ENCODE assay signal across 22 cellular contexts in the genomic region with DNA sequence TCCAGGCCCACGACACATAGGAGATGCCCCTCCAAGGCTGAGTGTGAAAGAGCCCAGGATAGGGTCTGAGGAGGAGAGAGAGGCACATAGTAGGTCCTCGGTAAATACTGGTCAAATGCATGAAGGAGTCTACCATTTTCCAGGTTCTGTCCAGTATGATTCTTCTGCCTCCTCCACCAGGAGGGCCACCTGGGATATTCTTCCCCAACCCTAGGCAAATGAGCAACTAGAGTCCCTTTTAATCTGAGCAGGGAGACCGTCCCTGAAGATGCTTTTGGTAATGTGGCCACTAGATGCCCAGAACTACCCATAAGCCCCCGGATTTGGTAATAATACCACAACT. TPM values are rescaled to one million over a fixed set of nuclear protein-coding genes. Genes with fewer than 3 reads are reported as not detected.
DNase-seq lines count a peak whose midpoint lies in the region; ATAC-seq, FAIRE-seq and TF ChIP-seq lines count a peak whose summit lies in the region.
"Had no signal": no experiment of that assay in that cellular context is flagged by ENCODE, and none has a peak within 500 bp of the region (broad histone marks: within the 10 kb centered on the region; RNA-seq: fewer than 3 reads in every experiment).

No MANE protein-coding gene starts in this region.

- no peak for ATAC-seq in HepG2
- no peak for ATAC-seq in right lobe of liver
- no peak for ATAC-seq in activated CD4-positive, alpha-beta T cell treated with anti-CD3 and anti-CD28 coated beads for 36 hours
- no peak for ATAC-seq in GM18870 (IDR thresholded peaks at IDR 0.05; ENCODE audit: unreplicated experiment)

- H3K27me3 Mint-ChIP-seq in activated CD4-positive, alpha-beta T cell treated with anti-CD3 and anti-CD28 coated beads for 36 hours, result peaks cover 29% of the 10 kb centered on the region

- no peak overlapping the region for H3K27ac Mint-ChIP-seq in activated CD4-positive, alpha-beta T cell treated with anti-CD3 and anti-CD28 coated beads for 36 hours
- H3K27ac Mint-ChIP-seq: memory B cell; T-helper 1 cell treated with Interleukin-12 subunit alpha and Interleukin-12 subunit beta and Interleukin-4 antibody, amounts not matched to agents 30 μg/mL and 1 μg/mL, for 36 hours had no signal

- TF ChIP-seq POLR2A in HepG2 (IDR thresholded peaks at IDR 0.05; ENCODE audit: insufficient read depth in 1 of 2, low read depth in 2 of 2, low read length in 2 of 2) (no peak), right lobe of liver (IDR thresholded peaks at IDR 0.05) (no peak), esophagus muscularis mucosa (IDR thresholded peaks at IDR 0.05; ENCODE audit: low read depth) (no peak), sigmoid colon (IDR thresholded peaks at IDR 0.05) (no peak)

- no peak for TF ChIP-seq CTCF in HepG2 (CRISPR knock-in tag; IDR thresholded peaks at IDR 0.05)
- TF ChIP-seq CTCF in right lobe of liver (IDR thresholded peaks at IDR 0.05), result no peak
- no peak for TF ChIP-seq CTCF in esophagus muscularis mucosa (IDR thresholded peaks at IDR 0.05)
- TF ChIP-seq CTCF in sigmoid colon (IDR thresholded peaks at IDR 0.05), result no peak

- DNase-seq in HepG2 (ENCODE audit: low spot score) (no peak), right lobe of liver (no peak), esophagus muscularis mucosa (ENCODE audit: extremely low spot score) (no peak), sigmoid colon (no peak), pons (ENCODE audit: low spot score) (no peak), NCI-H526 treated with DMSO at 0.1 percent for 48 hours (lab: John Stamatoyannopoulos, UW) (no peak)
- no peak for DNase-seq in activated CD4-positive, alpha-beta T cell treated with anti-CD3 and anti-CD28 coated beads for 36 hours
- DNase-seq: activated CD4-positive, alpha-beta T cell treated with anti-CD3 and anti-CD28 coated beads, Interleukin-2, amount 50 U/mL, for 4 hours; activated gamma-delta T cell; islet precursor cell; KG1; NCI-H1694; NCI-H748 treated with DMSO at 0.1 percent for 48 hours; OCI-M1; SJCRH30; small intestine; stimulated activated naive CD4-positive, alpha-beta T cell treated with Interleukin-2 at 50 U/mL for 16 hours had no signal

- CTCF ChIA-PET in HepG2 (lab: Yijun Ruan, JAX; ENCODE audit: low intra/inter-chr PET ratio, low total read pairs), result no interaction called here
- CTCF ChIA-PET in activated CD4-positive, alpha-beta T cell treated with anti-CD3 and anti-CD28 coated beads for 36 hours (lab: Charles Lee), result interaction anchor here (0.7 kb wide), 1 partner anchor 73 kb away, joined by 6 read pairs; no protein-coding TSS in a partner anchor

- TF ChIP-seq EP300 in HepG2 (IDR thresholded peaks at IDR 0.05; ENCODE audit: low read depth in 2 of 2, low read length in 2 of 2), result no peak
- TF ChIP-seq EP300 in HepG2 (CRISPR knock-in tag; IDR thresholded peaks at IDR 0.05; ENCODE audit: borderline replicate concordance), result no peak
- TF ChIP-seq EP300 in esophagus muscularis mucosa (IDR thresholded peaks at IDR 0.05), result no peak
- TF ChIP-seq EP300 in sigmoid colon (IDR thresholded peaks at IDR 0.05), result no peak

- no peak overlapping the region for H3K4me2 ChIP-seq in HepG2 (ENCODE audit: low read depth, low read length)

- H3K36me3 Mint-ChIP-seq in activated CD4-positive, alpha-beta T cell treated with anti-CD3 and anti-CD28 coated beads for 36 hours (ENCODE audit: low read depth), result no peaks in the 10 kb centered on the region
- H3K36me3 Mint-ChIP-seq: memory B cell had no signal

- H3K36me3 ChIP-seq in HepG2 (replicated peaks in 1 of 2; ENCODE audit: control insufficient read depth in 1 of 2, insufficient read depth in 2 of 2, low read length in 2 of 2) (peaks cover 0 to 4% of the 10 kb centered on the region in 2 experiments; a peak in 3 of 5 replicates), right lobe of liver (no peaks in the 10 kb centered on the region), esophagus muscularis mucosa (peaks cover 0 to 20% (median 2%) of the 10 kb centered on the region in 4 donors), sigmoid colon (no peaks in the 10 kb centered on the region)
- H3K36me3 ChIP-seq: SJCRH30 had no signal

- BruUV-seq in HepG2 (replicated peaks; lab: Mats Ljungman, UMichigan), result no TSS peak

- no peak overlapping the region for H3K4me3 Mint-ChIP-seq in activated CD4-positive, alpha-beta T cell treated with anti-CD3 and anti-CD28 coated beads for 36 hours
- H3K4me3 Mint-ChIP-seq: memory B cell; T-helper 1 cell treated with Interleukin-12 subunit alpha and Interleukin-12 subunit beta and Interleukin-4 antibody, amounts not matched to agents 30 μg/mL and 1 μg/mL, for 36 hours had no signal

- in situ Hi-C loops in HepG2 (cut with HindIII; ENCODE audit: extremely low pct_ligation_motif_present, low pct_unique_long_range_greater_than_20kb), result no loop called here

- peaks cover 73% of the 10 kb centered on the region for H3K4me1 Mint-ChIP-seq in activated CD4-positive, alpha-beta T cell treated with anti-CD3 and anti-CD28 coated beads for 36 hours

- POLR2A ChIA-PET in HepG2 (lab: Yijun Ruan, JAX), result no interaction called here
- POLR2A ChIA-PET in activated CD4-positive, alpha-beta T cell treated with anti-CD3 and anti-CD28 coated beads for 36 hours (lab: Charles Lee), result no interaction called here

- TF ChIP-seq RAD21 in HepG2 (CRISPR knock-in tag; IDR thresholded peaks at IDR 0.05), result no peak

- H3K79me2 ChIP-seq in HepG2 (ENCODE audit: insufficient read depth, low read length), result peaks cover 9% of the 10 kb centered on the region

- H3K4me1 ChIP-seq in HepG2 (ENCODE audit: insufficient read depth, low read length), result peaks cover 24% of the 10 kb centered on the region
- peaks cover 0 to 21% (median 7%) of the 10 kb centered on the region in 4 donors for H3K4me1 ChIP-seq in right lobe of liver
- peaks cover 81 to 99% (median 98%) of the 10 kb centered on the region in 4 donors for H3K4me1 ChIP-seq in esophagus muscularis mucosa
- H3K4me1 ChIP-seq in sigmoid colon, result peaks cover 0 to 64% (median 52%) of the 10 kb centered on the region in 4 donors

- no peak for FAIRE-seq in HepG2 (lab: Jason Lieb, UNC)
- FAIRE-seq: endothelial cell of umbilical vein, small intestine, urothelium cell line had no signal

- intact Hi-C loops in HepG2 (cut with micrococcal nuclease; ENCODE audit: unreplicated experiment), result no loop called here
- intact Hi-C loops in right lobe of liver (cut with DNase I), result no loop called here
- intact Hi-C loops in esophagus muscularis mucosa (cut with DNase I), result no loop called here
- intact Hi-C loops in sigmoid colon (cut with DNase I), result no loop called here
- intact Hi-C loops in activated CD4-positive, alpha-beta T cell treated with anti-CD3 and anti-CD28 coated beads for 36 hours (cut with DNase I, micrococcal nuclease), result no loop called here

- H3K27me3 ChIP-seq in HepG2 (ENCODE audit: control insufficient read depth in 1 of 2, insufficient read depth in 2 of 2, low read length in 2 of 2) (no peaks in the 10 kb centered on the region), right lobe of liver (no peaks in the 10 kb centered on the region), esophagus muscularis mucosa (peaks cover 0 to 58% (median 5%) of the 10 kb centered on the region in 4 donors), sigmoid colon (peaks cover 8 to 29% (median 19%) of the 10 kb centered on the region in 3 donors)

- H3K9me3 ChIP-seq in HepG2 (ENCODE audit: low read length), result no peaks in the 10 kb centered on the region
- H3K9me3 ChIP-seq in right lobe of liver, result no peaks in the 10 kb centered on the region
- H3K9me3 ChIP-seq in esophagus muscularis mucosa, result no peaks in the 10 kb centered on the region
- H3K9me3 ChIP-seq in sigmoid colon, result no peaks in the 10 kb centered on the region
- H3K9me3 ChIP-seq: SJCRH30 had no signal

- H4K20me1 ChIP-seq in HepG2 (ENCODE audit: insufficient read depth, low read length), result peaks cover 8% of the 10 kb centered on the region; the same call in 1 of the 2 replicates

- H2AFZ ChIP-seq in HepG2 (ENCODE audit: low read length), result no peak overlapping the region

- H3K9me3 Mint-ChIP-seq in activated CD4-positive, alpha-beta T cell treated with anti-CD3 and anti-CD28 coated beads for 36 hours (ENCODE audit: low read depth), result no peaks in the 10 kb centered on the region
- H3K9me3 Mint-ChIP-seq: memory B cell; T-helper 1 cell treated with Interleukin-12 subunit alpha and Interleukin-12 subunit beta and Interleukin-4 antibody, amounts not matched to agents 30 μg/mL and 1 μg/mL, for 36 hours had no signal

- WGBS in HepG2 (ENCODE audit: low lambda C conversion rate), result 85% methylated on average over 4 of the region's 4 CpGs
- 79% methylated on average over 3 of the region's 4 CpGs for WGBS in right lobe of liver (ENCODE audit: insufficient coverage, low coverage, low lambda C conversion rate, missing lambda C conversion rate)
- WGBS in esophagus muscularis mucosa, result 68% methylated on average over 3 of the region's 4 CpGs
- 34 to 79% methylated on average over 4 of the region's 4 CpGs for WGBS in sigmoid colon, 2 donors

- H3K4me3 ChIP-seq in HepG2 (replicated peaks in 1 of 3; ENCODE audit: insufficient read depth in 1 of 3, low read depth in 2 of 3, low read length in 3 of 3), result no peak overlapping the region
- no peak overlapping the region for H3K4me3 ChIP-seq in right lobe of liver
- peak overlapping the region in 1 of 4 donors; percentile 11 for H3K4me3 ChIP-seq in esophagus muscularis mucosa
- H3K4me3 ChIP-seq in sigmoid colon, result no peak overlapping the region
- H3K4me3 ChIP-seq: SJCRH30 had no signal

- no peak overlapping the region for H3K9ac ChIP-seq in HepG2 (ENCODE audit: insufficient read depth, low read depth, low read length)

- H3K27ac ChIP-seq in HepG2 (ENCODE audit: extremely low read length, insufficient read depth, low read length) (no peak overlapping the region), right lobe of liver (no peak overlapping the region), esophagus muscularis mucosa (replicated peaks in 1 of 4) (peak overlapping the region; percentile 9 to 80 (median 50)), sigmoid colon (peak overlapping the region; percentile 67 to 76 (median 69))
- H3K27ac ChIP-seq: SJCRH30 had no signal

RNA-seq across cellular contexts. Expression of a gene that starts 6.7 kb away (rescaled TPM):
- total RNA-seq in HepG2 (2016; rRNA removed; fragmentation: Illumina TruSeq; extraction: Trizol) (0.65 and 1.4 TPM in 2 replicates), right lobe of liver (10 to 100 TPM in 1 of 6 experiments, 1 to 10 TPM in 4, under 1 TPM in 1; 0.90 to 10.2 (median 3.3) TPM), esophagus muscularis mucosa (10 to 100 TPM; 12.3 to 25.4 (median 18.8) TPM), sigmoid colon (1 to 10 TPM; 3.1 to 9.6 (median 7.4) TPM)
- 0.26 and 0.30 TPM in 2 replicates for total RNA-seq in HepG2 (2016; cell fraction: cytosol; rRNA removed; fragmentation: Illumina TruSeq; extraction: Trizol; ENCODE audit: low read depth)
- total RNA-seq in HepG2 (2016; cell fraction: insoluble cytoplasmic fraction; rRNA removed; fragmentation: Illumina TruSeq; extraction: Trizol), result 1.0 and 1.1 TPM in 2 replicates
- total RNA-seq in HepG2 (2016; cell fraction: membrane; rRNA removed; fragmentation: Illumina TruSeq; extraction: Trizol), result 0.76 and 1.4 TPM in 2 replicates
- 1.7 and 2.0 TPM in 2 replicates for total RNA-seq in HepG2 (2016; cell fraction: nucleus; rRNA removed; fragmentation: Illumina TruSeq; extraction: Trizol)
- polyA plus RNA-seq in HepG2 (2011; rRNA removed) (10.1 and 12.8 TPM in 2 replicates), sigmoid colon (1 to 10 TPM; 1.4 to 5.5 (median 2.4) TPM)
- polyA plus RNA-seq in HepG2 (2011; cell fraction: cytosol; rRNA removed), result 12.7 and 12.9 TPM in 2 replicates
- polyA plus RNA-seq in HepG2 (2011; cell fraction: nucleus; rRNA removed), result 37.3 and 38.1 TPM in 2 replicates
- polyA plus RNA-seq in HepG2 (2012), result 11.5 and 12.7 TPM in 2 replicates
- polyA plus RNA-seq in HepG2 (2016; cell fraction: cytosol; fragmentation: Illumina TruSeq; extraction: Trizol; ENCODE audit: low read depth), result 0.15 and 0.27 TPM in 2 replicates
- polyA plus RNA-seq in HepG2 (2016; cell fraction: insoluble cytoplasmic fraction; fragmentation: Illumina TruSeq; extraction: Trizol; ENCODE audit: low read depth), result 0.72 and 0.85 TPM in 2 replicates
- 0.63 and 0.68 TPM in 2 replicates for polyA plus RNA-seq in HepG2 (2016; cell fraction: membrane; fragmentation: Illumina TruSeq; extraction: Trizol; ENCODE audit: low read depth)
- 3.3 and 3.9 TPM in 2 replicates for polyA plus RNA-seq in HepG2 (2016; cell fraction: nucleus; fragmentation: Illumina TruSeq; extraction: Trizol; ENCODE audit: insufficient read depth, low read depth)
- 2.3 and 28.2 TPM in 2 replicates for polyA minus RNA-seq in HepG2 (2011; rRNA and poly(A)+ RNA removed; ENCODE audit: low replicate concordance)
- 13.6 and 16.1 TPM in 2 replicates for polyA minus RNA-seq in HepG2 (2011; cell fraction: cytosol; rRNA and poly(A)+ RNA removed)
- 7.7 and 9.6 TPM in 2 replicates for polyA minus RNA-seq in HepG2 (2011; cell fraction: nucleus; rRNA and poly(A)+ RNA removed)
- total RNA-seq in activated CD4-positive, alpha-beta T cell treated with anti-CD3 and anti-CD28 coated beads for 36 hours, result 1 to 10 TPM; 2.5 to 3.4 TPM

Comparison
In these comparisons a context has a peak if more than half of its experiments do, and no peak if none do; other contexts are left out.
1. H3K27ac ChIP-seq: peak in esophagus muscularis mucosa (4 of 4) and sigmoid colon (4 of 4); none in HepG2 (single experiment) and right lobe of liver (0 of 3).